8 cellular contexts compared by ENCODE assay signal in genomic region chr6:26538572-26538902, GRCh38. TPM values are rescaled to one million over a fixed set of nuclear protein-coding genes. Genes with fewer than 3 reads are reported as not detected.
DNase-seq lines count a peak whose midpoint lies in the region; ATAC-seq, FAIRE-seq and TF ChIP-seq lines count a peak whose summit lies in the region.

No MANE protein-coding gene starts in this region.

- POLR2A ChIA-PET in GM12878 (lab: Charles Lee), result interaction anchor here (1.0 to 3.9 kb wide), 9 partner anchors 12 to 365 kb away, joined by 3 to 29 read pairs (median 4); no protein-coding TSS in a partner anchor

- RAD21 ChIA-PET in GM12878 (lab: Charles Lee; ENCODE audit: unreplicated experiment), result interaction anchor here (1.4 to 3.7 kb wide), 7 partner anchors 15 to 229 kb away, joined by 3 to 18 read pairs (median 9); no protein-coding TSS in a partner anchor

- TF ChIP-seq RAD21 in GM12878 (IDR thresholded peaks at IDR 0.05; ENCODE audit: insufficient read depth, low read depth, low read length), result no peak

- H3K9ac ChIP-seq in Karpas-422 (ENCODE audit: low read length) (peak overlapping the region; percentile 94), GM12878 (ENCODE audit: control insufficient read depth, insufficient read depth, low read length) (peak overlapping the region; percentile 85)

- peaks cover 45% of the 10 kb centered on the region for H3K79me2 ChIP-seq in Karpas-422 (ENCODE audit: low read length)
- peaks cover 36% of the 10 kb centered on the region for H3K79me2 ChIP-seq in GM12878 (ENCODE audit: control insufficient read depth, insufficient read depth, low read length)

- SMC1A ChIA-PET in GM12878 (lab: Charles Lee; ENCODE audit: uncharacterized antibody, unreplicated experiment), result interaction anchor here (1.1 to 3.0 kb wide), 5 partner anchors 15 to 322 kb away, joined by 3 to 22 read pairs (median 12); a partner anchor contains a TSS

- H3K27me3 ChIP-seq in Karpas-422 (ENCODE audit: low read length), result no peaks in the 10 kb centered on the region
- no peaks in the 10 kb centered on the region for H3K27me3 ChIP-seq in GM12878 (replicated peaks in 1 of 2; ENCODE audit: control insufficient read depth in 2 of 2, insufficient read depth in 2 of 2, low read length in 1 of 2)
- no peaks in the 10 kb centered on the region for H3K27me3 ChIP-seq in transverse colon

- H3K27ac ChIP-seq in Karpas-422 (ENCODE audit: low read length) (peak overlapping the region; percentile 91), GM12878 (ENCODE audit: control insufficient read depth, insufficient read depth) (peak overlapping the region; percentile 99), transverse colon (peak overlapping the region; percentile 94 to 96 (median 96))

- BruUV-seq in Calu3 (replicated peaks; lab: Mats Ljungman, UMichigan), result no TSS peak
- BruUV-seq in GM12878 (replicated peaks; lab: Mats Ljungman, UMichigan), result TSS peak; percentile 62

- intact Hi-C loops in Calu3 (cut with micrococcal nuclease; ENCODE audit: unreplicated experiment), result no loop called here
- intact Hi-C loops in GM12878 (cut with micrococcal nuclease; ENCODE audit: unreplicated experiment), result loop anchor here (1.0 kb wide), 1 partner anchor 15 kb away; no protein-coding TSS in a partner anchor
- intact Hi-C loops in lower leg skin (cut with DNase I; ENCODE audit: low total_unique reads), result no loop called here
- intact Hi-C loops in transverse colon (cut with DNase I; ENCODE audit: low total_unique reads), result no loop called here

- H3K9me3 ChIP-seq in Karpas-422 (ENCODE audit: low read length) (no peaks in the 10 kb centered on the region), GM12878 (replicated peaks; ENCODE audit: control insufficient read depth, insufficient read depth, low read length) (no peaks in the 10 kb centered on the region), transverse colon (no peaks in the 10 kb centered on the region)

- H3K4me3 ChIP-seq in Karpas-422 (ENCODE audit: low read length) (peak overlapping the region; percentile 91), GM12878 (peak overlapping the region; percentile 86), lower leg skin (ENCODE audit: low read depth, poor library complexity, severe bottlenecking) (peak overlapping the region; percentile 79), transverse colon (peak overlapping the region; percentile 58 to 91 (median 76))

- CTCF ChIA-PET in Calu3 (lab: Charles Lee) (interaction anchor here (0.6 to 2.6 kb wide), 5 partner anchors 15 to 197 kb away, joined by 3 to 8 read pairs (median 6); no protein-coding TSS in a partner anchor), GM12878 (lab: Yijun Ruan, JAX) (interaction anchor here (1.4 to 2.6 kb wide), 3 partner anchors 12 to 30 kb away, joined by 7 to 17 read pairs (median 13); no protein-coding TSS in a partner anchor)

- no peak for FAIRE-seq in GM12878 (lab: Jason Lieb, UNC)

- peak overlapping the region; percentile 95 for H3K27ac Mint-ChIP-seq in Calu3 (ENCODE audit: unreplicated experiment)

- ATAC-seq in GM12878, result peak; percentile 3; the same call in 1 of the 3 replicates
- ATAC-seq in GM21576 (IDR thresholded peaks at IDR 0.05; ENCODE audit: unreplicated experiment), result no peak
- no peak for ATAC-seq in HG03521 (IDR thresholded peaks at IDR 0.05; ENCODE audit: unreplicated experiment)

- H3K4me3 Mint-ChIP-seq in Calu3 (ENCODE audit: low read depth, unreplicated experiment), result peak overlapping the region; percentile 94

- H3K4me1 ChIP-seq in Karpas-422 (ENCODE audit: low read length) (peaks cover 47% of the 10 kb centered on the region), GM12878 (ENCODE audit: control insufficient read depth, insufficient read depth, low read length) (peaks cover 14% of the 10 kb centered on the region), transverse colon (peaks cover 9 to 43% (median 22%) of the 10 kb centered on the region in 4 donors)

- TF ChIP-seq POLR2A in GM12878 (IDR thresholded peaks at IDR 0.05; ENCODE audit: low read depth, low read length), result no peak
- no peak for TF ChIP-seq POLR2A in lower leg skin (IDR thresholded peaks at IDR 0.05)
- TF ChIP-seq POLR2A in transverse colon (IDR thresholded peaks at IDR 0.05), result no peak

- H3K4me2 ChIP-seq in Karpas-422 (ENCODE audit: low read depth, low read length, poor library complexity, severe bottlenecking) (peak overlapping the region; percentile 92), GM12878 (ENCODE audit: control insufficient read depth, insufficient read depth) (peak overlapping the region; percentile 99)

- H2AFZ ChIP-seq in Karpas-422 (ENCODE audit: low read length), result peak overlapping the region; percentile 57
- H2AFZ ChIP-seq in GM12878 (ENCODE audit: control insufficient read depth, low read depth, low read length), result peak overlapping the region; percentile 98

- H3K27me3 Mint-ChIP-seq in Calu3 (ENCODE audit: unreplicated experiment), result no peaks in the 10 kb centered on the region

- peaks cover 49% of the 10 kb centered on the region for H3K36me3 Mint-ChIP-seq in Calu3 (ENCODE audit: insufficient read depth, unreplicated experiment)

- H3K36me3 ChIP-seq in Karpas-422 (ENCODE audit: insufficient read depth, low read length), result peaks cover 9% of the 10 kb centered on the region; the same call in 1 of the 2 replicates
- H3K36me3 ChIP-seq in GM12878 (ENCODE audit: control insufficient read depth in 2 of 2, insufficient read depth in 2 of 2, low read length in 1 of 2), result 0 out of 4 replicates have a peak, but pooled peaks cover 0 to 3% of the 10 kb centered on the region in 2 experiments
- H3K36me3 ChIP-seq in transverse colon, result no peaks in the 10 kb centered on the region

- H3K9me3 Mint-ChIP-seq in Calu3 (ENCODE audit: low read depth, unreplicated experiment), result no peaks in the 10 kb centered on the region

- H3K9me2 ChIP-seq in Karpas-422 (replicated peaks; ENCODE audit: insufficient read depth, low read length), result no peaks in the 10 kb centered on the region

- peak; percentile 25 for DNase-seq in Calu3
- no peak for DNase-seq in Karpas-422
- no peak for DNase-seq in GM12878 (ENCODE audit: low read depth, low spot score)
- DNase-seq in lower leg skin (ENCODE audit: low spot score in 2 of 2), result peak in 1 of 2 donors; percentile 88
- no peak for DNase-seq in transverse colon
- no peak for DNase-seq in HPDE6-E6E7 (ENCODE audit: extremely low spot score)

- in situ Hi-C loops in GM12878 (cut with MboI), result no loop called here
- in situ Hi-C loops in transverse colon (cut with MboI; ENCODE audit: low pct_ligation_motif_present in 1 of 4, low pct_unique_long_range_greater_than_20kb in 1 of 4, low sequenced_read_pairs in 3 of 4), result no loop called here

- H4K20me1 ChIP-seq in Karpas-422 (ENCODE audit: insufficient read depth, low read depth, low read length), result no peaks in the 10 kb centered on the region
- no peaks in the 10 kb centered on the region for H4K20me1 ChIP-seq in GM12878 (ENCODE audit: control insufficient read depth, insufficient read depth)

- 0 out of 4 replicates have a peak, but pooled peaks of 1 of the 2 experiments have one; percentile 9 for TF ChIP-seq EP300 in GM12878 (IDR thresholded peaks at IDR 0.05; ENCODE audit: borderline replicate concordance in 1 of 2, control insufficient read depth in 1 of 2, low read depth in 2 of 2, low read length in 2 of 2)
- TF ChIP-seq EP300 in transverse colon (IDR thresholded peaks at IDR 0.05; ENCODE audit: low read depth), result no peak

- no peak for TF ChIP-seq CTCF in Calu3 (IDR thresholded peaks at IDR 0.05; ENCODE audit: unreplicated experiment)
- TF ChIP-seq CTCF in GM12878 (IDR thresholded peaks at IDR 0.05 in 2 of 3, conservative IDR thresholded peaks at IDR 0.05 in 1 of 3; ENCODE audit: control insufficient read depth in 2 of 3, extremely low read depth in 1 of 3, insufficient read depth in 1 of 3, low read depth in 3 of 3, low read length in 3 of 3), result no peak
- TF ChIP-seq CTCF in lower leg skin (IDR thresholded peaks at IDR 0.05), result no peak
- TF ChIP-seq CTCF in transverse colon (IDR thresholded peaks at IDR 0.05), result no peak

- peaks cover 32% of the 10 kb centered on the region for H3K4me1 Mint-ChIP-seq in Calu3 (ENCODE audit: low read depth, unreplicated experiment)

- WGBS in GM12878 (ENCODE audit: insufficient coverage, insufficient replicate concordance, low lambda C conversion rate, missing lambda C conversion rate), result under 1% methylated on average over 15 of the region's 15 CpGs
- WGBS in lower leg skin, 2 donors, result 0% methylated on average over 11 to 13 of the region's 15 CpGs
- 0 to 1% methylated on average over 1 to 15 of the region's 15 CpGs for WGBS in transverse colon (ENCODE audit: low coverage in 1 of 2), 2 donors

RNA-seq across cellular contexts. Expression of gene HMGN4, which starts 0.4 kb away (rescaled TPM):
- total RNA-seq in Calu3 (2022) (49.7 and 60.0 TPM in 2 replicates), GM12878 (2014; rRNA removed) (73.9 and 90.7 TPM in 2 replicates), GM12878 (2014; rRNA removed; fragmentation: Illumina TruSeq; extraction: Trizol) (99.0 and 99.1 TPM in 2 replicates), GM12878 (2021) (64.2 and 67.2 TPM in 2 replicates), lower leg skin (10 to 100 TPM; 27.1 to 43.0 (median 39.2) TPM), transverse colon (10 to 100 TPM; 20.3 to 69.6 (median 62.8) TPM)
- 57.3 and 103 TPM in 2 replicates for total RNA-seq in Karpas-422 (2014; rRNA removed; shearing (Covaris generic); ENCODE audit: low replicate concordance)
- 28.9 and 31.1 TPM in 2 replicates for total RNA-seq in GM12878 (2013; cell fraction: nucleolus; rRNA removed)
- 45.4 TPM for polyA plus RNA-seq in GM12878 (2011; ENCODE audit: low read depth)
- polyA plus RNA-seq in GM12878 (2011; rRNA removed) (79.5 and 112 TPM in 2 replicates), GM12878 (2014; fragmentation: Illumina TruSeq; extraction: Trizol) (87.4 and 98.8 TPM in 2 replicates), GM12878 (2014; fragmentation: Nextera tagmentation; extraction: Ambion mirVana) (10 to 100 TPM; 26.7 to 31.2 TPM), GM12878 (2014; rRNA removed) (54.6 and 71.6 TPM in 2 replicates), GM12878 (2016; fragmentation: Nextera tagmentation; extraction: Ambion mirVana) (10 to 100 TPM; 85.8 to 88.6 TPM)
- 53.2 and 53.3 TPM in 2 replicates for polyA plus RNA-seq in GM12878 (2011; cell fraction: cytosol; rRNA removed)
- polyA plus RNA-seq in GM12878 (2011; cell fraction: nucleus; rRNA removed), result 25.6 and 31.0 TPM in 2 replicates
- 40.3 and 60.7 TPM in 2 replicates for polyA plus RNA-seq in GM12878 (2012)
- 45.3 and 47.3 TPM in 2 replicates for polyA minus RNA-seq in GM12878 (2011; rRNA and poly(A)+ RNA removed)
- 13.1 and 21.7 TPM in 2 replicates for polyA minus RNA-seq in GM12878 (2011; cell fraction: cytosol; rRNA and poly(A)+ RNA removed)
- 4.3 and 7.9 TPM in 2 replicates for polyA minus RNA-seq in GM12878 (2011; cell fraction: nucleus; rRNA and poly(A)+ RNA removed)

RNA-seq across cellular contexts. Expression of gene BTN1A1, which starts 38.4 kb away (rescaled TPM):
- total RNA-seq in Calu3 (2022) (not detected in 2 replicates), GM12878 (2014; rRNA removed) (0.79 and 1.1 TPM in 2 replicates), GM12878 (2014; rRNA removed; fragmentation: Illumina TruSeq; extraction: Trizol) (1.1 TPM in 2 replicates), GM12878 (2021) (1.1 and 1.5 TPM in 2 replicates), lower leg skin (not detected), transverse colon (under 1 TPM in 1 of 4 donors, not detected in 3; 0.32 TPM)
- total RNA-seq in Karpas-422 (2014; rRNA removed; shearing (Covaris generic); ENCODE audit: low replicate concordance), result 0.22 TPM in 1 of 2 replicates, not detected in the other
- not detected in 2 replicates for total RNA-seq in GM12878 (2013; cell fraction: nucleolus; rRNA removed)
- polyA plus RNA-seq in GM12878 (2011; ENCODE audit: low read depth), result 0.26 TPM
- polyA plus RNA-seq in GM12878 (2011; rRNA removed) (0.04 and 0.05 TPM in 2 replicates), GM12878 (2014; fragmentation: Illumina TruSeq; extraction: Trizol) (1.7 and 2.2 TPM in 2 replicates), GM12878 (2014; fragmentation: Nextera tagmentation; extraction: Ambion mirVana) (under 1 TPM; 0.82 to 0.91 TPM), GM12878 (2014; rRNA removed) (0.57 and 0.63 TPM in 2 replicates), GM12878 (2016; fragmentation: Nextera tagmentation; extraction: Ambion mirVana) (1 to 10 TPM in 1 of 2 experiments, under 1 TPM in 1; 0.18 to 1.1 TPM)
- polyA plus RNA-seq in GM12878 (2011; cell fraction: cytosol; rRNA removed), result 0.03 TPM in 2 replicates
- polyA plus RNA-seq in GM12878 (2011; cell fraction: nucleus; rRNA removed), result not detected in 2 replicates
- 0.08 and 0.26 TPM in 2 replicates for polyA plus RNA-seq in GM12878 (2012)
- not detected in 2 replicates for polyA minus RNA-seq in GM12878 (2011; rRNA and poly(A)+ RNA removed)
- not detected in 2 replicates for polyA minus RNA-seq in GM12878 (2011; cell fraction: cytosol; rRNA and poly(A)+ RNA removed)
- not detected in 2 replicates for polyA minus RNA-seq in GM12878 (2011; cell fraction: nucleus; rRNA and poly(A)+ RNA removed)

RNA-seq across cellular contexts. Expression of gene ABT1, which starts 58.2 kb away (rescaled TPM):
- 18.8 and 20.9 TPM in 2 replicates for total RNA-seq in Calu3 (2022)
- 22.7 and 23.7 TPM in 2 replicates for total RNA-seq in Karpas-422 (2014; rRNA removed; shearing (Covaris generic); ENCODE audit: low replicate concordance)
- 19.2 and 19.7 TPM in 2 replicates for total RNA-seq in GM12878 (2013; cell fraction: nucleolus; rRNA removed)
- 33.5 and 37.1 TPM in 2 replicates for total RNA-seq in GM12878 (2014; rRNA removed)
- 19.4 and 21.5 TPM in 2 replicates for total RNA-seq in GM12878 (2014; rRNA removed; fragmentation: Illumina TruSeq; extraction: Trizol)
- 27.3 and 27.5 TPM in 2 replicates for total RNA-seq in GM12878 (2021)
- 9.1 TPM for polyA plus RNA-seq in GM12878 (2011; ENCODE audit: low read depth)
- polyA plus RNA-seq in GM12878 (2011; rRNA removed), result 22.5 and 29.1 TPM in 2 replicates
- polyA plus RNA-seq in GM12878 (2011; cell fraction: cytosol; rRNA removed), result 32.1 and 42.6 TPM in 2 replicates
- 19.3 and 23.6 TPM in 2 replicates for polyA plus RNA-seq in GM12878 (2011; cell fraction: nucleus; rRNA removed)
- 15.4 and 17.1 TPM in 2 replicates for polyA plus RNA-seq in GM12878 (2012)
- polyA plus RNA-seq in GM12878 (2014; fragmentation: Illumina TruSeq; extraction: Trizol), result 8.4 and 15.4 TPM in 2 replicates
- polyA plus RNA-seq in GM12878 (2014; fragmentation: Nextera tagmentation; extraction: Ambion mirVana), result 10 to 100 TPM in 1 of 2 experiments, 1 to 10 TPM in 1; 8.4 to 11.3 TPM
- polyA plus RNA-seq in GM12878 (2014; rRNA removed), result 35.7 and 36.9 TPM in 2 replicates
- 10 to 100 TPM; 42.5 to 43.5 TPM for polyA plus RNA-seq in GM12878 (2016; fragmentation: Nextera tagmentation; extraction: Ambion mirVana)
- polyA minus RNA-seq in GM12878 (2011; rRNA and poly(A)+ RNA removed), result 13.5 and 22.0 TPM in 2 replicates
- 6.9 and 7.8 TPM in 2 replicates for polyA minus RNA-seq in GM12878 (2011; cell fraction: cytosol; rRNA and poly(A)+ RNA removed)
- 20.7 and 25.6 TPM in 2 replicates for polyA minus RNA-seq in GM12878 (2011; cell fraction: nucleus; rRNA and poly(A)+ RNA removed)
- total RNA-seq in lower leg skin, result 10 to 100 TPM; 22.0 to 25.7 (median 24.2) TPM
- 10 to 100 TPM in 3 of 4 donors, 1 to 10 TPM in 1; 5.6 to 16.5 (median 12.4) TPM for total RNA-seq in transverse colon
